ENCODE assay signal across 8 cellular contexts in the genomic region with DNA sequence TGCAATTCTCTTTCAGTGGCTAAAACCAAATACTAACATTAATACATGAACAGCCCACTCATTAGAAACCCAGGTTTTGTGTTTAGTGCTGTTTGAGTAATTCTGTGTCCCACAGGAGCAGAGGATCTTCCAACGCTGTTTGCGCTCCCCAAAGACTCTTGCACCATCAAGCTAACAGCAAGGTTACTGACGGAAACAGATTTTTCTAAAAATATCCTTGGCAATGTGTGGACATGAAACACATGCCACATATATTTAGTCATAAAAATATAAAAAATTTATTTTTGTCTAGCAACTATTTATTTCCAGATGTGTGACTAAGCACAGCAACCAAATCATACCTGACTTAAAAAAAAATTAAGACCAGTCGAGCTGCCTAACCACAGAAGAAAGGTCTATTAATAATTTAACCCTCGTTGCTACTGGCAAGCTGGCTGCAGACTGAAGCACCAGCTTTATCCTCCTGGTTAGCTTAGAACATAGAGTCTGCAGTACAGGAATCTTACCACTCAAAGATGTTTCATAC.
A peak's percentile ranks its signal among the peaks of the same experiment; 100 is the strongest.
DNase-seq lines count a peak whose midpoint lies in the region; ATAC-seq and TF ChIP-seq lines count a peak whose summit lies in the region.

No MANE protein-coding gene starts in this region.

- ATAC-seq in Right ventricle myocardium superior (ENCODE audit: poor library complexity) (peak; percentile 40), HG03139 (IDR thresholded peaks at IDR 0.05; ENCODE audit: unreplicated experiment) (peak; percentile 74), aorta (ENCODE audit: low FRiP score) (peak; percentile 68)

- H3K36me3 ChIP-seq in aorta (ENCODE audit: control insufficient read depth in 1 of 2, insufficient read depth in 2 of 2, low read length in 1 of 2), result no peaks in the 10 kb centered on the region

- DNase-seq in Right ventricle myocardium superior, result no peak
- DNase-seq in cardiac septum (ENCODE audit: low spot score), result no peak
- peak; percentile 94 for DNase-seq in choroid plexus epithelial cell (ENCODE audit: low read depth)
- DNase-seq in aorta, result peak in 1 of 2 donors; percentile 52
- no peak for DNase-seq in RPMI8226
- no peak for DNase-seq in erythroblast (lab: John Stamatoyannopoulos, UW)
- no peak for DNase-seq in DMS114 treated with DMSO at 0.1 percent for 48 hours (lab: John Stamatoyannopoulos, UW; ENCODE audit: unreplicated experiment)

- WGBS in aorta, 2 donors, result 1 to 6% methylated on average over 5 of the region's 5 CpGs

- H3K27ac ChIP-seq in aorta (ENCODE audit: low read depth in 1 of 2, low read length in 2 of 2), result no peak overlapping the region

- H3K9me3 ChIP-seq in aorta (ENCODE audit: control insufficient read depth, low read length), result no peaks in the 10 kb centered on the region

- no peaks in the 10 kb centered on the region for H3K27me3 ChIP-seq in aorta (ENCODE audit: control insufficient read depth in 1 of 2, insufficient read depth in 2 of 2, low read length in 1 of 2)

- peaks cover 0 to 1% of the 10 kb centered on the region in 2 donors for H3K4me1 ChIP-seq in aorta (ENCODE audit: control insufficient read depth in 1 of 2, insufficient read depth in 2 of 2, low read length in 2 of 2)

- peak; percentile 27 for TF ChIP-seq CTCF in choroid plexus epithelial cell (conservative IDR thresholded peaks at IDR 0.05; ENCODE audit: low read depth, low read length)

- intact Hi-C loops in Right ventricle myocardium superior (cut with DNase I), result loop anchor here (5.0 kb wide), 3 partner anchors 599 to 984 kb away; no protein-coding TSS in a partner anchor
- intact Hi-C loops in cardiac septum (cut with DNase I), result loop anchor here (1.0 to 5.0 kb wide), 4 partner anchors 389 to 989 kb away; a partner anchor contains a TSS
- intact Hi-C loops in aorta (cut with DNase I), result loop anchor here in 1 of 2 donors (5.0 to 10.0 kb wide), 4 partner anchors 282 to 989 kb away; a partner anchor contains a TSS

- TF ChIP-seq POLR2A in erythroblast (IDR thresholded peaks at IDR 0.05; ENCODE audit: low read length), result no peak

- H3K4me3 ChIP-seq in choroid plexus epithelial cell (ENCODE audit: low read depth, low read length), result no peak overlapping the region
- H3K4me3 ChIP-seq in aorta (ENCODE audit: low read length in 2 of 2), result no peak overlapping the region
